In genomic region chr16:85275533-85276249, GRCh38 we compare ENCODE assay signal across 8 cellular contexts.
DNase-seq lines count a peak whose midpoint lies in the region; ATAC-seq and TF ChIP-seq lines count a peak whose summit lies in the region.

No MANE protein-coding gene starts in this region.

- no peaks in the 10 kb centered on the region for H3K36me3 ChIP-seq in thyroid gland

- H3K4me1 ChIP-seq in thyroid gland, result peaks cover 10 to 12% of the 10 kb centered on the region in 2 donors

- no peak for TF ChIP-seq POLR2A in thyroid gland (IDR thresholded peaks at IDR 0.05)

- TF ChIP-seq CTCF in foreskin fibroblast (IDR thresholded peaks at IDR 0.05; ENCODE audit: low read depth, low read length) (peak; percentile 92), omental fat pad (IDR thresholded peaks at IDR 0.05) (peak in 1 of 3 donors; percentile 65), thyroid gland (IDR thresholded peaks at IDR 0.05) (peak; percentile 75 to 97 (median 86))

- 32 to 40% methylated on average over 10 to 15 of the region's 16 CpGs for WGBS in thyroid gland, 2 donors

- no peaks in the 10 kb centered on the region for H3K9me3 ChIP-seq in thyroid gland

- peak; percentile 65 for DNase-seq in COR-L47 (lab: John Stamatoyannopoulos, UW)
- peak; percentile 12 for DNase-seq in HS-27A (ENCODE audit: low read depth)
- DNase-seq in RKO (ENCODE audit: low spot score), result peak; percentile 23
- peak; percentile 25 for DNase-seq in activated effector memory CD4-positive, alpha-beta T cell treated with Interleukin-2 at 50 U/mL for 16 hours
- peak in 1 of 2 donors; percentile 77 for DNase-seq in foreskin fibroblast
- DNase-seq in omental fat pad (ENCODE audit: low spot score), result peak; percentile 60
- peak; percentile 60 to 74 for DNase-seq in thyroid gland

- no peak overlapping the region for H3K4me3 ChIP-seq in foreskin fibroblast (ENCODE audit: low read depth in 1 of 2, low read length in 2 of 2)
- H3K4me3 ChIP-seq in thyroid gland (replicated peaks in 1 of 3), result no peak overlapping the region

- H3K27ac ChIP-seq in thyroid gland, result no peak overlapping the region

- intact Hi-C loops in thyroid gland (cut with DNase I), result no loop called here

- peak; percentile 46 for ATAC-seq in omental fat pad (ENCODE audit: low FRiP score)
- no peak for ATAC-seq in HG02852 (IDR thresholded peaks at IDR 0.05; ENCODE audit: unreplicated experiment)

- no peaks in the 10 kb centered on the region for H3K27me3 ChIP-seq in thyroid gland
